ENCODE assay signal across 14 cellular contexts in genomic region chr4:13642576-13642975, GRCh38. TPM values are rescaled to one million over a fixed set of nuclear protein-coding genes. Genes with fewer than 3 reads are reported as not detected.
DNase-seq lines count a peak whose midpoint lies in the region; ATAC-seq and TF ChIP-seq lines count a peak whose summit lies in the region.
"Had no signal": no experiment of that assay in that cellular context is flagged by ENCODE, and none has a peak within 500 bp of the region (broad histone marks: within the 10 kb centered on the region; RNA-seq: fewer than 3 reads in every experiment).

No MANE protein-coding gene starts in this region.

- DNase-seq in EH (ENCODE audit: low read depth) = peak; percentile 65
- DNase-seq in NCI-H2196 (lab: John Stamatoyannopoulos, UW; ENCODE audit: unreplicated experiment) = peak; percentile 54
- peak in 6 of 10 donors; percentile 35 to 54 (median 46) for DNase-seq in dorsolateral prefrontal cortex
- no peak for DNase-seq in iPS-NIHi11 (ENCODE audit: low spot score)
- no peak for DNase-seq in activated CD8-positive, alpha-beta memory T cell treated with anti-CD3 and anti-CD28 coated beads, Interleukin-2, amount 10 ng/mL, durations not matched to agents 7 days and 5 days
- DNase-seq in activated CD4-positive, alpha-beta T cell treated with anti-CD3 and anti-CD28 coated beads for 4 hours = no peak
- no peak for DNase-seq in activated CD4-positive, alpha-beta memory T cell treated with anti-CD3 and anti-CD28 coated beads, Interleukin-2, amount 10 ng/mL, durations not matched to agents 7 days and 5 days
- DNase-seq: activated CD8-positive, alpha-beta T cell treated with anti-CD3 and anti-CD28 coated beads, Interleukin-2, amount 10 ng/mL, durations not matched to agents 7 days and 5 days; activated naive CD4-positive, alpha-beta T cell treated with anti-CD3 and anti-CD28 coated beads for 36 hours; naive thymus-derived CD8-positive, alpha-beta T cell; NCI-H1417 treated with DMSO at 0.1 percent for 48 hours had no signal

- no peaks in the 10 kb centered on the region for H3K36me3 Mint-ChIP-seq in nephron (ENCODE audit: low read depth)
- H3K36me3 Mint-ChIP-seq in activated CD8-positive, alpha-beta memory T cell treated with anti-CD3 and anti-CD28 coated beads, Interleukin-2, amount 10 ng/mL, durations not matched to agents 7 days and 5 days = no peaks in the 10 kb centered on the region
- no peaks in the 10 kb centered on the region for H3K36me3 Mint-ChIP-seq in activated CD4-positive, alpha-beta memory T cell treated with anti-CD3 and anti-CD28 coated beads, Interleukin-2, amount 10 ng/mL, durations not matched to agents 7 days and 5 days (ENCODE audit: low read depth)
- H3K36me3 Mint-ChIP-seq: CD14-positive monocyte; naive thymus-derived CD8-positive, alpha-beta T cell had no signal

- intact Hi-C loops in dorsolateral prefrontal cortex (cut with DNase I) = no loop called here

- POLR2A ChIA-PET in activated CD4-positive, alpha-beta memory T cell treated with anti-CD3 and anti-CD28 coated beads, Interleukin-2, amount 10 ng/mL, durations not matched to agents 7 days and 5 days (lab: Charles Lee) = interaction anchor here (0.9 kb wide), 1 partner anchor 15 kb away, joined by 5 read pairs; the partner anchor contains the start of gene BOD1L1

- H3K9me3 Mint-ChIP-seq in nephron = no peaks in the 10 kb centered on the region
- H3K9me3 Mint-ChIP-seq in activated CD8-positive, alpha-beta memory T cell treated with anti-CD3 and anti-CD28 coated beads, Interleukin-2, amount 10 ng/mL, durations not matched to agents 7 days and 5 days (ENCODE audit: low read depth) = no peaks in the 10 kb centered on the region
- no peaks in the 10 kb centered on the region for H3K9me3 Mint-ChIP-seq in activated CD4-positive, alpha-beta memory T cell treated with anti-CD3 and anti-CD28 coated beads, Interleukin-2, amount 10 ng/mL, durations not matched to agents 7 days and 5 days
- H3K9me3 Mint-ChIP-seq: activated naive CD4-positive, alpha-beta T cell treated with anti-CD3 and anti-CD28 coated beads for 36 hours; naive thymus-derived CD8-positive, alpha-beta T cell; T-helper 1 cell treated with Interleukin-12 subunit alpha and Interleukin-12 subunit beta and Interleukin-4 antibody, amounts not matched to agents 30 μg/mL and 1 μg/mL, for 36 hours had no signal

- ATAC-seq in activated CD8-positive, alpha-beta memory T cell treated with anti-CD3 and anti-CD28 coated beads, Interleukin-2, amount 10 ng/mL, durations not matched to agents 7 days and 5 days = no peak
- ATAC-seq: activated CD8-positive, alpha-beta T cell treated with anti-CD3 and anti-CD28 coated beads, Interleukin-2, amount 10 ng/mL, durations not matched to agents 7 days and 5 days; naive thymus-derived CD8-positive, alpha-beta T cell had no signal

- peak overlapping the region in 35 of 59 donors; percentile 2 to 77 (median 41) for H3K27ac ChIP-seq in dorsolateral prefrontal cortex

- peaks cover 19% of the 10 kb centered on the region for H3K27me3 Mint-ChIP-seq in nephron (ENCODE audit: low read depth)
- H3K27me3 Mint-ChIP-seq in activated CD8-positive, alpha-beta memory T cell treated with anti-CD3 and anti-CD28 coated beads, Interleukin-2, amount 10 ng/mL, durations not matched to agents 7 days and 5 days = peaks cover 39% of the 10 kb centered on the region
- peaks cover 26% of the 10 kb centered on the region for H3K27me3 Mint-ChIP-seq in activated CD4-positive, alpha-beta memory T cell treated with anti-CD3 and anti-CD28 coated beads, Interleukin-2, amount 10 ng/mL, durations not matched to agents 7 days and 5 days

- H3K27ac Mint-ChIP-seq in nephron = peak overlapping the region; percentile 43 to 93 (median 75)
- H3K27ac Mint-ChIP-seq in activated CD8-positive, alpha-beta memory T cell treated with anti-CD3 and anti-CD28 coated beads, Interleukin-2, amount 10 ng/mL, durations not matched to agents 7 days and 5 days = no peak overlapping the region
- no peak overlapping the region for H3K27ac Mint-ChIP-seq in activated CD4-positive, alpha-beta memory T cell treated with anti-CD3 and anti-CD28 coated beads, Interleukin-2, amount 10 ng/mL, durations not matched to agents 7 days and 5 days
- H3K27ac Mint-ChIP-seq: activated CD8-positive, alpha-beta T cell treated with anti-CD3 and anti-CD28 coated beads, Interleukin-2, amount 10 ng/mL, durations not matched to agents 7 days and 5 days; activated naive CD4-positive, alpha-beta T cell treated with anti-CD3 and anti-CD28 coated beads for 36 hours; naive thymus-derived CD8-positive, alpha-beta T cell; T-helper 1 cell treated with Interleukin-12 subunit alpha and Interleukin-12 subunit beta and Interleukin-4 antibody, amounts not matched to agents 30 μg/mL and 1 μg/mL, for 36 hours had no signal

- TF ChIP-seq CTCF in dorsolateral prefrontal cortex (IDR thresholded peaks at IDR 0.05 in 54 of 56, conservative IDR thresholded peaks at IDR 0.05 in 2 of 56; ENCODE audit: low read depth in 1 of 56, partially characterized antibody in 56 of 56) = no peak
- no peak for TF ChIP-seq CTCF in nephron (IDR thresholded peaks at IDR 0.05; ENCODE audit: unreplicated experiment in 3 of 3)

- H3K4me3 ChIP-seq in dorsolateral prefrontal cortex = no peak overlapping the region

- CTCF ChIA-PET in activated CD8-positive, alpha-beta memory T cell treated with anti-CD3 and anti-CD28 coated beads, Interleukin-2, amount 10 ng/mL, durations not matched to agents 7 days and 5 days (lab: Charles Lee) = interaction anchor here (0.6 to 4.0 kb wide), 3 partner anchors 12 to 14 kb away, joined by 3 to 20 read pairs (median 4); no protein-coding TSS in a partner anchor
- CTCF ChIA-PET in activated CD4-positive, alpha-beta memory T cell treated with anti-CD3 and anti-CD28 coated beads, Interleukin-2, amount 10 ng/mL, durations not matched to agents 7 days and 5 days (lab: Charles Lee) = interaction anchor here (8.1 kb wide), 1 partner anchor 13 kb away, joined by 60 read pairs; no protein-coding TSS in a partner anchor

- H3K27me3 ChIP-seq in dorsolateral prefrontal cortex = no peaks in the 10 kb centered on the region

- peaks cover 30% of the 10 kb centered on the region for H3K4me1 Mint-ChIP-seq in nephron
- peaks cover 8% of the 10 kb centered on the region for H3K4me1 Mint-ChIP-seq in activated CD8-positive, alpha-beta memory T cell treated with anti-CD3 and anti-CD28 coated beads, Interleukin-2, amount 10 ng/mL, durations not matched to agents 7 days and 5 days
- peaks cover 9% of the 10 kb centered on the region for H3K4me1 Mint-ChIP-seq in activated CD4-positive, alpha-beta memory T cell treated with anti-CD3 and anti-CD28 coated beads, Interleukin-2, amount 10 ng/mL, durations not matched to agents 7 days and 5 days

- no peak overlapping the region for H3K4me3 Mint-ChIP-seq in nephron
- H3K4me3 Mint-ChIP-seq in activated CD8-positive, alpha-beta memory T cell treated with anti-CD3 and anti-CD28 coated beads, Interleukin-2, amount 10 ng/mL, durations not matched to agents 7 days and 5 days = no peak overlapping the region
- H3K4me3 Mint-ChIP-seq in activated CD4-positive, alpha-beta memory T cell treated with anti-CD3 and anti-CD28 coated beads, Interleukin-2, amount 10 ng/mL, durations not matched to agents 7 days and 5 days = no peak overlapping the region
- H3K4me3 Mint-ChIP-seq: activated CD8-positive, alpha-beta T cell treated with anti-CD3 and anti-CD28 coated beads, Interleukin-2, amount 10 ng/mL, durations not matched to agents 7 days and 5 days; activated naive CD4-positive, alpha-beta T cell treated with anti-CD3 and anti-CD28 coated beads for 36 hours; CD14-positive monocyte; naive thymus-derived CD8-positive, alpha-beta T cell; T-helper 1 cell treated with Interleukin-12 subunit alpha and Interleukin-12 subunit beta and Interleukin-4 antibody, amounts not matched to agents 30 μg/mL and 1 μg/mL, for 36 hours had no signal

RNA-seq across cellular contexts. Expression of gene BOD1L1, which starts 15.1 kb away (rescaled TPM):
- total RNA-seq in dorsolateral prefrontal cortex = 10 to 100 TPM; 36.2 to 63.5 (median 52.2) TPM
- total RNA-seq in activated CD8-positive, alpha-beta memory T cell treated with anti-CD3 and anti-CD28 coated beads, Interleukin-2, amount 10 ng/mL, durations not matched to agents 7 days and 5 days = 10 to 100 TPM; 28.4 to 31.2 TPM
- 10 to 100 TPM; 32.2 to 34.8 TPM for total RNA-seq in activated CD4-positive, alpha-beta memory T cell treated with anti-CD3 and anti-CD28 coated beads, Interleukin-2, amount 10 ng/mL, durations not matched to agents 7 days and 5 days

Comparison
In these comparisons a context has a peak if more than half of its experiments do, and no peak if none do; other contexts are left out.
1. DNase-seq: peak in EH (single experiment), NCI-H2196 (single experiment) and dorsolateral prefrontal cortex (6 of 10); none in iPS-NIHi11 (single experiment), activated CD8-positive, alpha-beta memory T cell treated with anti-CD3 and anti-CD28 coated beads, Interleukin-2, amount 10 ng/mL, durations not matched to agents 7 days and 5 days (single experiment), activated CD4-positive, alpha-beta T cell treated with anti-CD3 and anti-CD28 coated beads for 4 hours (0 of 2) and activated CD4-positive, alpha-beta memory T cell treated with anti-CD3 and anti-CD28 coated beads, Interleukin-2, amount 10 ng/mL, durations not matched to agents 7 days and 5 days (single experiment).
2. H3K27ac Mint-ChIP-seq: peak in nephron (3 of 3); none in activated CD8-positive, alpha-beta memory T cell treated with anti-CD3 and anti-CD28 coated beads, Interleukin-2, amount 10 ng/mL, durations not matched to agents 7 days and 5 days (single experiment) and activated CD4-positive, alpha-beta memory T cell treated with anti-CD3 and anti-CD28 coated beads, Interleukin-2, amount 10 ng/mL, durations not matched to agents 7 days and 5 days (single experiment).